8 cellular contexts compared by ENCODE assay signal in genomic region chr12:12716845-12717585, GRCh38. TPM values are rescaled to one million over a fixed set of nuclear protein-coding genes. Genes with fewer than 3 reads are reported as not detected.
DNase-seq lines count a peak whose midpoint lies in the region; ATAC-seq and TF ChIP-seq lines count a peak whose summit lies in the region.

TSS of gene CDKN1B (plus strand) at chr12:12717368. CDS start at chr12:12717840, 472 bp downstream.

- peaks cover 48% of the 10 kb centered on the region for H3K79me2 ChIP-seq in GM23248 (ENCODE audit: insufficient read depth)
- peaks cover 78% of the 10 kb centered on the region for H3K79me2 ChIP-seq in Loucy (ENCODE audit: insufficient read depth, low read length)
- peaks cover 48% of the 10 kb centered on the region for H3K79me2 ChIP-seq in fibroblast of lung (ENCODE audit: control insufficient read depth, insufficient read depth, low read length)

- H3K27ac Mint-ChIP-seq in activated T-helper 17 cell treated with anti-CD3 and anti-CD28 coated beads, Interleukin-2, amount 50 U/mL, for 72 hours: peak within 1 kb of the TSS; percentile 96
- peak within 1 kb of the TSS; percentile 97 to 99 (median 99) for H3K27ac Mint-ChIP-seq in naive thymus-derived CD4-positive, alpha-beta T cell

- 1% methylated on average over 63 to 73 of the region's 78 CpGs for WGBS in GM23248 (ENCODE audit: low coverage in 1 of 2, low lambda C conversion rate in 2 of 2, missing lambda C conversion rate in 2 of 2), 2 experiments

- H3K36me3 ChIP-seq in GM23248 (ENCODE audit: low read depth): peaks cover 24% of the 10 kb centered on the region; the same call in 1 of the 2 replicates
- peaks cover 38% of the 10 kb centered on the region for H3K36me3 ChIP-seq in Loucy (ENCODE audit: insufficient read depth, low read length)
- H3K36me3 ChIP-seq in RWPE2 (ENCODE audit: low read depth): peaks cover 40% of the 10 kb centered on the region
- H3K36me3 ChIP-seq in fibroblast of lung (ENCODE audit: control insufficient read depth, insufficient read depth, low read length): peaks cover 6% of the 10 kb centered on the region
- H3K36me3 ChIP-seq in naive thymus-derived CD4-positive, alpha-beta T cell (ENCODE audit: control insufficient read depth in 2 of 3, insufficient read depth in 3 of 3, low read length in 3 of 3): peaks cover 16 to 36% (median 29%) of the 10 kb centered on the region in 3 experiments

- no peaks in the 10 kb centered on the region for H4K20me1 ChIP-seq in GM23248 (ENCODE audit: insufficient read depth)
- H4K20me1 ChIP-seq in Loucy (ENCODE audit: insufficient read depth, low read length, poor library complexity, severe bottlenecking): peaks cover 41% of the 10 kb centered on the region
- no peaks in the 10 kb centered on the region for H4K20me1 ChIP-seq in fibroblast of lung (ENCODE audit: control insufficient read depth, extremely low read depth, insufficient read depth, low read length)

- H3K9me2 ChIP-seq in GM23248 (ENCODE audit: insufficient read depth) (no peaks in the 10 kb centered on the region), Loucy (replicated peaks; ENCODE audit: low read depth, low read length) (no peaks in the 10 kb centered on the region)

- peak within 1 kb of the TSS; percentile 97 for H3K9ac ChIP-seq in GM23248
- peak within 1 kb of the TSS; percentile 100 for H3K9ac ChIP-seq in Loucy (ENCODE audit: low read depth, low read length, poor library complexity, severe bottlenecking)
- H3K9ac ChIP-seq in fibroblast of lung (ENCODE audit: insufficient read depth, low read length): peak within 1 kb of the TSS; percentile 97

- H3K4me2 ChIP-seq in GM23248 (ENCODE audit: unreplicated experiment) (peak within 1 kb of the TSS; percentile 92), Loucy (ENCODE audit: low read depth, low read length, poor library complexity, severe bottlenecking) (peak within 1 kb of the TSS; percentile 95), fibroblast of lung (ENCODE audit: extremely low read depth, insufficient read depth, low read length) (peak within 1 kb of the TSS; percentile 95)

- H2AFZ ChIP-seq in GM23248 (peak within 1 kb of the TSS; percentile 94), Loucy (ENCODE audit: low read length) (no peak within 1 kb of the TSS), fibroblast of lung (ENCODE audit: low read length) (peak within 1 kb of the TSS; percentile 27)

- TF ChIP-seq CTCF in Loucy (conservative IDR thresholded peaks at IDR 0.05; ENCODE audit: low read length) (no peak), RWPE2 (IDR thresholded peaks at IDR 0.05; ENCODE audit: poor library complexity, severe bottlenecking) (no peak), fibroblast of lung (conservative IDR thresholded peaks at IDR 0.05 in 1 of 2, IDR thresholded peaks at IDR 0.05 in 1 of 2; ENCODE audit: low read depth in 1 of 2, low read length in 2 of 2) (no peak)

- in situ Hi-C loops in GM23248 (cut with MboI): loop anchor here (25.0 kb wide), 2 partner anchors 630 to 1130 kb away; no protein-coding TSS in a partner anchor

- H3K4me1 Mint-ChIP-seq in activated T-helper 17 cell treated with anti-CD3 and anti-CD28 coated beads, Interleukin-2, amount 50 U/mL, for 72 hours: peaks cover 33% of the 10 kb centered on the region
- H3K4me1 Mint-ChIP-seq in naive thymus-derived CD4-positive, alpha-beta T cell: peaks cover 43 to 66% (median 55%) of the 10 kb centered on the region in 7 donors

- peak within 1 kb of the TSS; percentile 93 for H3K4me3 Mint-ChIP-seq in activated T-helper 17 cell treated with anti-CD3 and anti-CD28 coated beads, Interleukin-2, amount 50 U/mL, for 72 hours
- peak within 1 kb of the TSS; percentile 87 to 100 (median 98) for H3K4me3 Mint-ChIP-seq in naive thymus-derived CD4-positive, alpha-beta T cell

- ATAC-seq in RWPE2 (ENCODE audit: low read depth): peak; percentile 78
- peak; percentile 55 for ATAC-seq in activated T-helper 17 cell treated with anti-CD3 and anti-CD28 coated beads, Interleukin-2, amount 50 U/mL, for 72 hours (replicated peaks)
- ATAC-seq in naive thymus-derived CD4-positive, alpha-beta T cell: peak; percentile 77

- peak; percentile 97 for DNase-seq in DMS53 treated with DMSO at 0.1 percent for 48 hours (lab: John Stamatoyannopoulos, UW; ENCODE audit: unreplicated experiment)
- peak; percentile 97 for DNase-seq in GM23248
- DNase-seq in RWPE2 (ENCODE audit: low spot score): peak; percentile 72
- peak; percentile 92 to 96 for DNase-seq in fibroblast of lung (ENCODE audit: low read depth in 2 of 2)
- peak; percentile 68 to 91 (median 87) for DNase-seq in naive thymus-derived CD4-positive, alpha-beta T cell
- DNase-seq in stimulated activated naive CD4-positive, alpha-beta T cell (lab: John Stamatoyannopoulos, UW): peak; percentile 79 to 91 (median 86)

- no peaks in the 10 kb centered on the region for H3K27me3 Mint-ChIP-seq in activated T-helper 17 cell treated with anti-CD3 and anti-CD28 coated beads, Interleukin-2, amount 50 U/mL, for 72 hours
- H3K27me3 Mint-ChIP-seq in naive thymus-derived CD4-positive, alpha-beta T cell: no peaks in the 10 kb centered on the region

- intact Hi-C loops in naive thymus-derived CD4-positive, alpha-beta T cell (cut with micrococcal nuclease): loop anchor here (1.0 to 5.0 kb wide), 8 partner anchors 8 to 1065 kb away; partner anchors contain the start of genes BORCS5 (in 2 of the 2) and CREBL2 (in 1 of the 2)

- CTCF ChIA-PET in naive thymus-derived CD4-positive, alpha-beta T cell (lab: Charles Lee): interaction anchor here (0.8 to 4.3 kb wide), 7 partner anchors 9 to 360 kb away, joined by 3 to 41 read pairs (median 8); partner anchors contain the start of genes BORCS5, DUSP16 and GPR19

- H3K9me3 Mint-ChIP-seq in activated T-helper 17 cell treated with anti-CD3 and anti-CD28 coated beads, Interleukin-2, amount 50 U/mL, for 72 hours: no peaks in the 10 kb centered on the region
- H3K9me3 Mint-ChIP-seq in naive thymus-derived CD4-positive, alpha-beta T cell: peaks cover 0 to 1% (median 0%) of the 10 kb centered on the region in 11 donors

- POLR2A ChIA-PET in naive thymus-derived CD4-positive, alpha-beta T cell (lab: Charles Lee): interaction anchor here (0.6 to 35.7 kb wide), 22 partner anchors 0 to 367 kb away, joined by 3 to 1179 read pairs (median 8); partner anchors contain the start of genes BORCS5, CDKN1B, CREBL2 and DDX47

- H3F3A ChIP-seq in GM23248 (ENCODE audit: insufficient read depth): peaks cover 45% of the 10 kb centered on the region
- H3F3A ChIP-seq in Loucy (ENCODE audit: low read depth): peaks cover 14% of the 10 kb centered on the region

- H3K4me1 ChIP-seq in GM23248 (ENCODE audit: insufficient read depth) (peaks cover 50% of the 10 kb centered on the region), Loucy (ENCODE audit: insufficient read depth, low read length, poor library complexity, severe bottlenecking) (peaks cover 36% of the 10 kb centered on the region), RWPE2 (ENCODE audit: insufficient read depth, poor library complexity, severe bottlenecking) (peaks cover 29% of the 10 kb centered on the region), fibroblast of lung (ENCODE audit: control insufficient read depth, extremely low read depth, insufficient read depth, low read length) (peaks cover 19% of the 10 kb centered on the region)
- peaks cover 24 to 39% of the 10 kb centered on the region in 2 donors for H3K4me1 ChIP-seq in naive thymus-derived CD4-positive, alpha-beta T cell (ENCODE audit: control insufficient read depth in 2 of 2, insufficient read depth in 2 of 2, low read length in 2 of 2)

- peak within 1 kb of the TSS; percentile 94 for H3K27ac ChIP-seq in GM23248
- peak within 1 kb of the TSS; percentile 97 for H3K27ac ChIP-seq in RWPE2 (ENCODE audit: poor library complexity, severe bottlenecking)
- peak within 1 kb of the TSS; percentile 95 for H3K27ac ChIP-seq in fibroblast of lung (ENCODE audit: insufficient read depth, low read length)
- H3K27ac ChIP-seq in naive thymus-derived CD4-positive, alpha-beta T cell (ENCODE audit: low read depth, low read length): peak within 1 kb of the TSS; percentile 99

- peaks cover 75% of the 10 kb centered on the region for H3K36me3 Mint-ChIP-seq in activated T-helper 17 cell treated with anti-CD3 and anti-CD28 coated beads, Interleukin-2, amount 50 U/mL, for 72 hours (ENCODE audit: low read depth)
- H3K36me3 Mint-ChIP-seq in naive thymus-derived CD4-positive, alpha-beta T cell: peaks cover 20 to 44% (median 36%) of the 10 kb centered on the region in 5 donors

- H3K9me3 ChIP-seq in GM23248 (ENCODE audit: low read depth): no peaks in the 10 kb centered on the region
- H3K9me3 ChIP-seq in Loucy (ENCODE audit: insufficient read depth, low read depth, low read length): no peaks in the 10 kb centered on the region
- H3K9me3 ChIP-seq in RWPE2 (ENCODE audit: severe bottlenecking): no peaks in the 10 kb centered on the region
- H3K9me3 ChIP-seq in fibroblast of lung (ENCODE audit: control insufficient read depth, insufficient read depth, low read depth, low read length): no peaks in the 10 kb centered on the region
- no peaks in the 10 kb centered on the region for H3K9me3 ChIP-seq in naive thymus-derived CD4-positive, alpha-beta T cell (ENCODE audit: control insufficient read depth in 2 of 3, low read length in 3 of 3)

- H3K27me3 ChIP-seq in GM23248 (replicated peaks; ENCODE audit: insufficient read depth) (no peaks in the 10 kb centered on the region), Loucy (ENCODE audit: insufficient read depth, low read length, poor library complexity, severe bottlenecking) (peaks cover 21% of the 10 kb centered on the region), RWPE2 (ENCODE audit: insufficient read depth, poor library complexity, severe bottlenecking) (no peaks in the 10 kb centered on the region), fibroblast of lung (ENCODE audit: control insufficient read depth, insufficient read depth, low read length) (no peaks in the 10 kb centered on the region)
- H3K27me3 ChIP-seq in naive thymus-derived CD4-positive, alpha-beta T cell (ENCODE audit: control insufficient read depth in 2 of 2, insufficient read depth in 2 of 2, low read length in 2 of 2): no peaks in the 10 kb centered on the region

- peak within 1 kb of the TSS; percentile 90 for H3K4me3 ChIP-seq in GM23248
- H3K4me3 ChIP-seq in Loucy (ENCODE audit: low read length, poor library complexity, severe bottlenecking): peak within 1 kb of the TSS; percentile 99
- peak within 1 kb of the TSS; percentile 86 for H3K4me3 ChIP-seq in RWPE2 (ENCODE audit: severe bottlenecking)
- peak within 1 kb of the TSS; percentile 93 to 97 (median 96) for H3K4me3 ChIP-seq in fibroblast of lung (replicated peaks in 1 of 4; ENCODE audit: control extremely low read depth in 1 of 4, insufficient read depth in 1 of 4, low read depth in 3 of 4, low read length in 4 of 4)
- peak within 1 kb of the TSS; percentile 94 for H3K4me3 ChIP-seq in naive thymus-derived CD4-positive, alpha-beta T cell (ENCODE audit: low read length)

RNA-seq across cellular contexts. Expression of gene CDKN1B, which starts in this region (rescaled TPM):
- total RNA-seq in GM23248 (2014; rRNA removed; shearing (Covaris generic)): 24.4 and 27.9 TPM in 2 replicates
- polyA plus RNA-seq in GM23248 (2016; fragmentation: Nextera tagmentation; extraction: Ambion mirVana): 3.4 TPM in 2 replicates
- 10 to 100 TPM; 41.1 to 95.4 TPM for total RNA-seq in activated T-helper 17 cell treated with anti-CD3 and anti-CD28 coated beads, Interleukin-2, amount 50 U/mL, for 72 hours
- 50.9 and 58.0 TPM in 2 replicates for total RNA-seq in fibroblast of lung
- polyA plus RNA-seq in fibroblast of lung: 12.6 and 21.4 TPM in 2 replicates
- polyA plus RNA-seq in fibroblast of lung (2012): 16.7 and 28.0 TPM in 2 replicates
- 0.89 and 2.8 TPM in 2 replicates for polyA minus RNA-seq in fibroblast of lung (ENCODE audit: low replicate concordance)
- total RNA-seq in naive thymus-derived CD4-positive, alpha-beta T cell: 100 to 1,000 TPM; 105 to 205 (median 191) TPM
- 10 to 100 TPM; 15.1 to 32.8 TPM for polyA plus RNA-seq in naive thymus-derived CD4-positive, alpha-beta T cell

Comparison
In these comparisons a context has a peak if more than half of its experiments do, and no peak if none do; other contexts are left out.
1. Peak in every context shown above with its lines: DNase-seq, ATAC-seq, H3K4me3 ChIP-seq and H3K27ac ChIP-seq.